In the genomic region with DNA sequence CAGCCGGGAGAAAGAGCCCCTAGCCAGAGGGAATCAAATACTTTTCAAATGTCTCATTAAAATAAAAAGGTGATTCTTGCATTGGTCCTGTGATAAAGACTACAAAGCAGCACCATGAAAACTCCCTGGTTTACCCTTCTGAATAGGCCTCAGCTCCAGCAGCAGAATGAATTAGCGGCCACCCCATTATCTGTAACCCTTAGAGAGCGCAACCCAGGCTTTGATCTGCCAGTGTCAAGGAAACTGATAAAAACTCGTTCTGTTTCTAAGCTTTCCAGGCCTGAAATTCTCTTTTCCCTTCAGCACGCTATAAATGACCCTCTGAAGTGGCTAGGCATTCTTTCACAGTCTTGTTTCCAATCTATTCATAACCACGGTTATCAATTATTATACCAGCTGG, we compare ENCODE assay signal across 20 cellular contexts.
"Had no signal": no experiment of that assay in that cellular context is flagged by ENCODE, and none has a peak within 500 bp of the region (broad histone marks: within the 10 kb centered on the region; RNA-seq: fewer than 3 reads in every experiment).

No MANE protein-coding gene starts in this region.

- H3K27ac ChIP-seq: esophagus squamous epithelium, right lobe of liver had no signal

- H3K27ac Mint-ChIP-seq: naive B cell, progenitor cell of endocrine pancreas, T-cell had no signal

- H3K36me3 ChIP-seq: esophagus squamous epithelium, right lobe of liver had no signal

- H3K27me3 Mint-ChIP-seq: T-cell had no signal

- H3K4me3 ChIP-seq: esophagus squamous epithelium, lung, right lobe of liver, smooth muscle cell had no signal

- H3K9ac ChIP-seq: SK-N-SH had no signal

- H3K27me3 ChIP-seq: esophagus squamous epithelium, right lobe of liver had no signal

- H3K4me3 Mint-ChIP-seq: naive B cell, T-cell had no signal

- H3K36me3 Mint-ChIP-seq: naive B cell, T-cell had no signal

- DNase-seq: activated naive CD4-positive, alpha-beta T cell treated with anti-CD3 and anti-CD28 coated beads, Interleukin-2, amount 50 U/mL, for 16 hours; caudate nucleus; esophagus squamous epithelium; glutamatergic neuron; naive B cell; occipital lobe; right lobe of liver; SK-N-SH; stimulated activated CD4-positive, alpha-beta T cell treated with anti-CD3 and anti-CD28 coated beads, Interleukin-4, amount 100 ng/mL, for 4 hours; stimulated activated CD8-positive, alpha-beta memory T cell treated with anti-CD3 and anti-CD28 coated beads, Interleukin-4, amount 100 ng/mL, for 48 hours; stimulated activated naive CD4-positive, alpha-beta T cell treated with Interleukin-2 at 50 U/mL for 16 hours; T-cell; T-helper 9 cell; trophoblast cell had no signal

- FAIRE-seq: astrocyte, colon, endothelial cell of umbilical vein had no signal

- H3K9me3 ChIP-seq: esophagus squamous epithelium, right lobe of liver, SK-N-SH had no signal

- H3K4me1 ChIP-seq: esophagus squamous epithelium, right lobe of liver had no signal

- H3K4me1 Mint-ChIP-seq: naive B cell, T-cell had no signal
